Comparison of ENCODE assay signal across 6 cellular contexts in genomic region chr1:173861731-173862145, GRCh38. TPM values are rescaled to one million over a fixed set of nuclear protein-coding genes. Genes with fewer than 3 reads are reported as not detected.
DNase-seq lines count a peak whose midpoint lies in the region; ATAC-seq and TF ChIP-seq lines count a peak whose summit lies in the region.

No MANE protein-coding gene starts in this region.

- H3K4me1 ChIP-seq in mucosa of descending colon (ENCODE audit: low read depth) (peaks cover 10% of the 10 kb centered on the region), prostate gland (replicated peaks) (peaks cover 4% of the 10 kb centered on the region)

- H2AFZ ChIP-seq in SU-DHL-6 (ENCODE audit: low read depth, low read length, severe bottlenecking), result no peak overlapping the region

- WGBS in prostate gland, result 95% methylated on average over 7 of the region's 7 CpGs

- peak overlapping the region; percentile 52 for H3K27ac ChIP-seq in SU-DHL-6 (ENCODE audit: low read depth, low read length)
- no peak overlapping the region for H3K27ac ChIP-seq in prostate gland

- peaks cover 6% of the 10 kb centered on the region; the same call in 1 of the 2 replicates for H3K9me3 Mint-ChIP-seq in HFFc6

- TF ChIP-seq CTCF in HFFc6 (IDR thresholded peaks at IDR 0.05) (no peak), SU-DHL-6 (IDR thresholded peaks at IDR 0.05; ENCODE audit: insufficient read depth, low read length, poor library complexity, severe bottlenecking) (no peak), mucosa of descending colon (IDR thresholded peaks at IDR 0.05) (no peak), prostate gland (IDR thresholded peaks at IDR 0.05) (no peak)

- intact Hi-C loops in mucosa of descending colon (cut with DNase I, micrococcal nuclease) (no loop called here), prostate gland (cut with DNase I) (no loop called here)

- peak overlapping the region; percentile 41; the same call in 1 of the 2 replicates for H3K4me3 Mint-ChIP-seq in HFFc6

- H3K4me3 ChIP-seq in SU-DHL-6 (ENCODE audit: insufficient read depth, low read length, poor library complexity, severe bottlenecking) (no peak overlapping the region), mucosa of descending colon (no peak overlapping the region), prostate gland (no peak overlapping the region)

- peak; percentile 31 for ATAC-seq in mucosa of descending colon

- H3K9ac ChIP-seq in SU-DHL-6 (ENCODE audit: low read length), result no peak overlapping the region

- DNase-seq in HFFc6, result no peak
- no peak for DNase-seq in mucosa of descending colon
- no peak for DNase-seq in putamen (ENCODE audit: low spot score)
- no peak for DNase-seq in iPS-NIHi11 (ENCODE audit: low spot score)
- no peak for DNase-seq in prostate gland (ENCODE audit: low spot score)

- no peaks in the 10 kb centered on the region for H3K9me3 ChIP-seq in SU-DHL-6 (ENCODE audit: insufficient read depth, low read length)
- H3K9me3 ChIP-seq in mucosa of descending colon, result no peaks in the 10 kb centered on the region
- no peaks in the 10 kb centered on the region for H3K9me3 ChIP-seq in prostate gland

- peaks cover 86% of the 10 kb centered on the region for H3F3A ChIP-seq in SU-DHL-6 (ENCODE audit: insufficient read depth)

- no peaks in the 10 kb centered on the region for H3K27me3 ChIP-seq in SU-DHL-6 (ENCODE audit: low read length)
- no peaks in the 10 kb centered on the region for H3K27me3 ChIP-seq in prostate gland (replicated peaks; ENCODE audit: insufficient read depth)

- H3K27me3 Mint-ChIP-seq in HFFc6 (ENCODE audit: insufficient read depth), result peaks cover 19% of the 10 kb centered on the region

- TF ChIP-seq POLR2A in prostate gland (IDR thresholded peaks at IDR 0.05), result no peak

- H3K36me3 Mint-ChIP-seq in HFFc6 (ENCODE audit: low read depth), result peaks cover 50% of the 10 kb centered on the region

- H3K27ac Mint-ChIP-seq in HFFc6, result peak overlapping the region; percentile 97

- peaks cover 48% of the 10 kb centered on the region for H3K4me1 Mint-ChIP-seq in HFFc6 (ENCODE audit: low read depth)

- H4K20me1 ChIP-seq in SU-DHL-6 (ENCODE audit: low read depth, low read length), result 0 out of 2 replicates have a peak, but pooled peaks cover 10% of the 10 kb centered on the region

- H3K79me2 ChIP-seq in SU-DHL-6 (ENCODE audit: insufficient read depth, low read length), result peaks cover 6% of the 10 kb centered on the region

- H3K9me2 ChIP-seq in SU-DHL-6 (replicated peaks; ENCODE audit: insufficient read depth, low read length), result no peaks in the 10 kb centered on the region

- peaks cover 56% of the 10 kb centered on the region for H3K36me3 ChIP-seq in SU-DHL-6 (ENCODE audit: low read length)
- no peaks in the 10 kb centered on the region for H3K36me3 ChIP-seq in mucosa of descending colon (ENCODE audit: low read depth)
- no peaks in the 10 kb centered on the region for H3K36me3 ChIP-seq in prostate gland

- no peak overlapping the region for H3K4me2 ChIP-seq in SU-DHL-6 (ENCODE audit: low read depth, low read length, poor library complexity, severe bottlenecking)

RNA-seq across cellular contexts. Expression of gene GAS5, which starts 6.1 kb away (rescaled TPM):
- 100 to 1,000 TPM; 320 to 538 (median 366) TPM for total RNA-seq in HFFc6 (2021; fragmentation: NEBNext Ultra II Directional; extraction: Animal tissue kit (Norgen Biotek cat#: 25700))
- 100 to 1,000 TPM; 207 to 252 (median 224) TPM for total RNA-seq in mucosa of descending colon
- 100 to 1,000 TPM; 162 to 223 TPM for total RNA-seq in prostate gland

RNA-seq across cellular contexts. Expression of gene ZBTB37, which starts 6.4 kb away (rescaled TPM):
- total RNA-seq in HFFc6 (2021; fragmentation: NEBNext Ultra II Directional; extraction: Animal tissue kit (Norgen Biotek cat#: 25700)), result 1 to 10 TPM; 4.9 to 6.6 (median 6.0) TPM
- total RNA-seq in mucosa of descending colon (10 to 100 TPM in 2 of 3 donors, 1 to 10 TPM in 1; 9.3 to 13.2 (median 12.0) TPM), prostate gland (10 to 100 TPM in 1 of 2 donors, 1 to 10 TPM in 1; 6.6 to 14.7 TPM)

RNA-seq across cellular contexts. Expression of gene CENPL, which starts 37.1 kb away (rescaled TPM):
- 10 to 100 TPM; 13.3 to 18.9 (median 15.9) TPM for total RNA-seq in HFFc6 (2021; fragmentation: NEBNext Ultra II Directional; extraction: Animal tissue kit (Norgen Biotek cat#: 25700))
- total RNA-seq in mucosa of descending colon (1 to 10 TPM; 6.5 to 8.3 (median 6.7) TPM), prostate gland (1 to 10 TPM; 5.7 to 9.4 TPM)

RNA-seq across cellular contexts. Expression of gene DARS2, which starts 37.3 kb away (rescaled TPM):
- 10 to 100 TPM; 20.5 to 28.9 (median 26.1) TPM for total RNA-seq in HFFc6 (2021; fragmentation: NEBNext Ultra II Directional; extraction: Animal tissue kit (Norgen Biotek cat#: 25700))
- total RNA-seq in mucosa of descending colon (10 to 100 TPM; 15.2 to 29.4 (median 21.6) TPM), prostate gland (10 to 100 TPM; 11.3 to 18.1 TPM)

RNA-seq across cellular contexts. Expression of gene SERPINC1, which starts 55.4 kb away (rescaled TPM):
- total RNA-seq in HFFc6 (2021; fragmentation: NEBNext Ultra II Directional; extraction: Animal tissue kit (Norgen Biotek cat#: 25700)), result under 1 TPM in 5 of 6 experiments, not detected in 1; 0.12 to 0.39 (median 0.29) TPM
- total RNA-seq in mucosa of descending colon (not detected), prostate gland (not detected)
